In the genomic region with DNA sequence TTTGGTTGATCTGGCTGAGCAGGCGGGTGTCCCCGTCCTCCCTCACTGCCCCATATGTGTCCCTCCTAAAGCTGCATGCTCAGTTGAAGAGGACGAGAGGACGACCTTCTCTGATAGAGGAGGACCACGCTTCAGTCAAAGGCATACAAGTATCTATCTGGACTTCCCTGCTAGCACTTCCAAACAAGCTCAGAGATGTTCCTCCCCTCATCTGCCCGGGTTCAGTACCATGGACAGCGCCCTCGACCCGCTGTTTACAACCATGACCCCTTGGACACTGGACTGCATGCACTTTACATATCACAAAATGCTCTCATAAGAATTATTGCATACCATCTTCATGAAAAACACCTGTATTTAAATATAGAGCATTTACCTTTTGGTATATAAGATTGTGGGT, we compare ENCODE assay signal across 8 cellular contexts. TPM values are rescaled to one million over a fixed set of nuclear protein-coding genes. Genes with fewer than 3 reads are reported as not detected.
DNase-seq lines count a peak whose midpoint lies in the region; ATAC-seq and TF ChIP-seq lines count a peak whose summit lies in the region.

No MANE protein-coding gene starts in this region.

- H3K36me3 Mint-ChIP-seq in activated naive CD4-positive, alpha-beta T cell treated with anti-CD3 and anti-CD28 coated beads for 36 hours (ENCODE audit: low read depth): no peaks in the 10 kb centered on the region

- no peak overlapping the region for H3K4me2 ChIP-seq in smooth muscle cell

- peaks cover 4% of the 10 kb centered on the region for H3K4me1 Mint-ChIP-seq in activated naive CD4-positive, alpha-beta T cell treated with anti-CD3 and anti-CD28 coated beads for 36 hours (ENCODE audit: low read depth)

- 17% methylated on average over 9 of the region's 9 CpGs for WGBS in right cardiac atrium
- WGBS in smooth muscle cell (ENCODE audit: low lambda C conversion rate): 25% methylated on average over 9 of the region's 9 CpGs

- no peaks in the 10 kb centered on the region for H3K9me3 Mint-ChIP-seq in activated naive CD4-positive, alpha-beta T cell treated with anti-CD3 and anti-CD28 coated beads for 36 hours

- no peak overlapping the region for H2AFZ ChIP-seq in smooth muscle cell (ENCODE audit: low read depth)

- H3F3A ChIP-seq in smooth muscle cell (ENCODE audit: low read depth): no peaks in the 10 kb centered on the region

- peak; percentile 66 for DNase-seq in GM03348 (ENCODE audit: low spot score)
- peak; percentile 58 for DNase-seq in RPMI7951 (ENCODE audit: low read depth)
- peak; percentile 68 for DNase-seq in activated naive CD4-positive, alpha-beta T cell treated with anti-CD3 and anti-CD28 coated beads for 36 hours
- DNase-seq in right cardiac atrium: peak; percentile 61 to 86 (median 85)
- peak; percentile 48 for DNase-seq in smooth muscle cell (lab: John Stamatoyannopoulos, UW; ENCODE audit: unreplicated experiment)

- H3K36me3 ChIP-seq in smooth muscle cell (ENCODE audit: low read depth): no peaks in the 10 kb centered on the region

- no peak overlapping the region for H3K9ac ChIP-seq in smooth muscle cell (ENCODE audit: low read depth)

- H4K20me1 ChIP-seq in smooth muscle cell (ENCODE audit: low read depth): no peaks in the 10 kb centered on the region

- H3K4me3 Mint-ChIP-seq in activated naive CD4-positive, alpha-beta T cell treated with anti-CD3 and anti-CD28 coated beads for 36 hours: no peak overlapping the region

- peak; percentile 68 to 69 for ATAC-seq in right cardiac atrium
- ATAC-seq in GM18502 (IDR thresholded peaks at IDR 0.05; ENCODE audit: poor library complexity, unreplicated experiment): no peak
- no peak for ATAC-seq in GM19455 (IDR thresholded peaks at IDR 0.05; ENCODE audit: unreplicated experiment)
- no peak for ATAC-seq in HG03175 (IDR thresholded peaks at IDR 0.05; ENCODE audit: unreplicated experiment)

- H3K27me3 ChIP-seq in right cardiac atrium (ENCODE audit: control insufficient read depth, insufficient read depth): no peaks in the 10 kb centered on the region
- peaks cover 32% of the 10 kb centered on the region for H3K27me3 ChIP-seq in smooth muscle cell (ENCODE audit: low read depth)

- intact Hi-C loops in activated naive CD4-positive, alpha-beta T cell treated with anti-CD3 and anti-CD28 coated beads for 36 hours (cut with micrococcal nuclease): loop anchor here (2.0 kb wide), 1 partner anchor 260 kb away; no protein-coding TSS in a partner anchor
- intact Hi-C loops in right cardiac atrium (cut with DNase I): loop anchor here (2.0 to 5.0 kb wide), 3 partner anchors 91 to 162 kb away; a partner anchor contains a TSS

- H3K27me3 Mint-ChIP-seq in activated naive CD4-positive, alpha-beta T cell treated with anti-CD3 and anti-CD28 coated beads for 36 hours (ENCODE audit: low read depth): peaks cover 32% of the 10 kb centered on the region

- H3K9me3 ChIP-seq in right cardiac atrium (ENCODE audit: control insufficient read depth, low read length) (no peaks in the 10 kb centered on the region), smooth muscle cell (replicated peaks; ENCODE audit: low read depth) (no peaks in the 10 kb centered on the region)

- H3K4me1 ChIP-seq in right cardiac atrium (ENCODE audit: control insufficient read depth, insufficient read depth, low read length) (no peaks in the 10 kb centered on the region), smooth muscle cell (ENCODE audit: low read depth) (no peaks in the 10 kb centered on the region)

- H3K27ac ChIP-seq in right cardiac atrium (ENCODE audit: low read length) (no peak overlapping the region), smooth muscle cell (ENCODE audit: low read depth) (no peak overlapping the region)

- H3K79me2 ChIP-seq in smooth muscle cell (ENCODE audit: low read depth): no peaks in the 10 kb centered on the region

- H3K4me3 ChIP-seq in right cardiac atrium (ENCODE audit: low read length) (no peak overlapping the region), smooth muscle cell (no peak overlapping the region)

- H3K27ac Mint-ChIP-seq in activated naive CD4-positive, alpha-beta T cell treated with anti-CD3 and anti-CD28 coated beads for 36 hours: no peak overlapping the region

- CTCF ChIA-PET in activated naive CD4-positive, alpha-beta T cell treated with anti-CD3 and anti-CD28 coated beads for 36 hours (lab: Charles Lee): interaction anchor here (0.6 to 2.6 kb wide), 15 partner anchors 11 to 216 kb away, joined by 3 to 20 read pairs (median 4); a partner anchor contains a TSS

- no peak for TF ChIP-seq CTCF in smooth muscle cell (IDR thresholded peaks at IDR 0.05; ENCODE audit: borderline replicate concordance, insufficient read depth, poor library complexity, severe bottlenecking)

RNA-seq across cellular contexts. Expression of a gene that starts 26.9 kb away (rescaled TPM):
- 4.7 and 5.0 TPM in 2 replicates for total RNA-seq in RPMI7951 (2014; rRNA removed; shearing (Covaris generic))
- 10 to 100 TPM; 41.4 to 41.7 TPM for total RNA-seq in activated naive CD4-positive, alpha-beta T cell treated with anti-CD3 and anti-CD28 coated beads for 36 hours
- total RNA-seq in right cardiac atrium (10 to 100 TPM; 20.0 to 24.5 (median 22.3) TPM), smooth muscle cell (2.5 and 5.4 TPM in 2 replicates)
- polyA plus RNA-seq in right cardiac atrium (11.4 TPM), smooth muscle cell (11.0 and 11.2 TPM in 2 replicates)

RNA-seq across cellular contexts. Expression of a gene that starts 38.5 kb away (rescaled TPM):
- not detected in 2 replicates for total RNA-seq in RPMI7951 (2014; rRNA removed; shearing (Covaris generic))
- total RNA-seq in activated naive CD4-positive, alpha-beta T cell treated with anti-CD3 and anti-CD28 coated beads for 36 hours: not detected
- total RNA-seq in right cardiac atrium (not detected), smooth muscle cell (0.13 TPM in 1 of 2 replicates, not detected in the other)
- polyA plus RNA-seq in right cardiac atrium (not detected), smooth muscle cell (0.06 TPM in 1 of 2 replicates, not detected in the other)

Comparison
In these comparisons a context has a peak if more than half of its experiments do, and no peak if none do; other contexts are left out.
1. ATAC-seq: peak in right cardiac atrium (2 of 2); none in GM18502 (single experiment), GM19455 (single experiment) and HG03175 (single experiment).
2. Peak in every context shown above with its lines, with median percentiles within 50 percentile points of each other: DNase-seq.